10 cellular contexts compared by ENCODE assay signal in the genomic region with DNA sequence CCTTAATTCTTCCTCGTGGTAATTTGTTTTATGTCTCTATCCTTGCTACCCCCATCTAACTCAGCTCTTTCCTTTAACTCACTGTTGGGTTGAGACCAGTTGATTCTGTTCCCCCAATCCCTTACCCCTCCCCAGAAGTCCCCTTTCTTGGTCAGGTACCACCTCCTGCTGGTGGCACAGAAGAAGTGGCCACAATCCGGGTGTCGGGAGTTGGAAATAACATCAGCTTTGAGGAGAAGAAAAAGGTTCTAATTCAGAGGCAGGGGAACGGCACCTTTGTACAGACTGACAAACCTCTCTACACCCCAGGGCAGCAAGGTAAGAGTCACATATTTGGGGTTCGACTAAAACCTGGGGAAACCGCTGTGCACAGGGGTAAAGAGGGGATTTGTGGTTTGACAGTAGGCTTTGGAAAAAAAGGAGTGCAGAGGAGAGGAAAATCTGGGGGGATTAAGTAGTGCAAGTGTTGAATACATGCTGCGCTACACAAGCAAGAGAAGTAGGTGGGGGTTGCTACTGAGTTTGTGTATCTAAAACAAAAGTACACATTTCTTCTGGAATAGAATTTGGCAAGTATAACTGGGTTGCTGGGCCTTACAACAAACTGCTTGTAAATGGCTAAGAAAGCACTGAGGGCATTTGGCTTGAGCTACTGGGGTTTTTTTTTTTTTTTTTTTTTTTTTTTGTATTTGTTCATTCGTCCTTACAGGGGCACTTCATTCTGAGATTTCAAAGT. TPM values are rescaled to one million over a fixed set of nuclear protein-coding genes. Genes with fewer than 3 reads are reported as not detected.
DNase-seq lines count a peak whose midpoint lies in the region; ATAC-seq and TF ChIP-seq lines count a peak whose summit lies in the region.
"Had no signal": no experiment of that assay in that cellular context is flagged by ENCODE, and none has a peak within 500 bp of the region (broad histone marks: within the 10 kb centered on the region; RNA-seq: fewer than 3 reads in every experiment).

No MANE protein-coding gene starts in this region.

- CTCF ChIA-PET in PC-9 (lab: Charles Lee): interaction anchor here (0.6 to 1.5 kb wide), 5 partner anchors 111 to 325 kb away, joined by 3 to 9 read pairs (median 5); no protein-coding TSS in a partner anchor

- H4K20me1 ChIP-seq in PC-9 (ENCODE audit: insufficient read depth): no peaks in the 10 kb centered on the region

- intact Hi-C loops in PC-9 (cut with micrococcal nuclease; ENCODE audit: unreplicated experiment): loop anchor here (1.0 to 10.0 kb wide), 3 partner anchors 91 to 165 kb away; partner anchors contain the start of genes M6PR and PHC1

- H3K4me2 ChIP-seq in PC-9: no peak overlapping the region

- no peaks in the 10 kb centered on the region for H3K9me3 ChIP-seq in PC-9 (ENCODE audit: insufficient read depth, low read depth)

- H3K4me3 ChIP-seq in GM12865 (ENCODE audit: low read depth, low read length) (no peak overlapping the region), PC-9 (no peak overlapping the region), fibroblast of villous mesenchyme (ENCODE audit: low read depth, low read length) (no peak overlapping the region)

- BruUV-seq in PC-9 (replicated peaks; lab: Mats Ljungman, UMichigan): no TSS peak

- no peak overlapping the region for H2AFZ ChIP-seq in PC-9

- ATAC-seq in HG02763 (IDR thresholded peaks at IDR 0.05; ENCODE audit: unreplicated experiment) (no peak), GM21737 (IDR thresholded peaks at IDR 0.05; ENCODE audit: unreplicated experiment) (no peak)

- no peaks in the 10 kb centered on the region for H3K27me3 ChIP-seq in PC-9 (ENCODE audit: insufficient read depth, low read depth)

- no peaks in the 10 kb centered on the region for H3K36me3 ChIP-seq in PC-9 (ENCODE audit: low read depth)

- DNase-seq in GM12865 (ENCODE audit: low read depth): peak; percentile 9
- DNase-seq in PC-9: no peak
- DNase-seq in fibroblast of villous mesenchyme (ENCODE audit: low read depth): peak; percentile 33
- DNase-seq in putamen (ENCODE audit: low spot score): peak; percentile 46
- no peak for DNase-seq in HuH-7.5 (ENCODE audit: low spot score)
- DNase-seq in OCI-M2 (lab: John Stamatoyannopoulos, UW; ENCODE audit: unreplicated experiment): no peak

- POLR2A ChIA-PET in PC-9 (lab: Charles Lee; ENCODE audit: unreplicated experiment): no interaction called here

- H3K79me2 ChIP-seq in PC-9 (ENCODE audit: low read depth): no peaks in the 10 kb centered on the region

- H3K9me2 ChIP-seq in PC-9 (ENCODE audit: insufficient read depth): no peaks in the 10 kb centered on the region

- peak; percentile 20 for TF ChIP-seq CTCF in GM12865 (IDR thresholded peaks at IDR 0.05; ENCODE audit: insufficient read depth, low read depth, low read length, missing control alignments)
- TF ChIP-seq CTCF in PC-9 (conservative IDR thresholded peaks at IDR 0.05): peak; percentile 46; the same call in 1 of the 2 replicates
- TF ChIP-seq CTCF in fibroblast of villous mesenchyme (IDR thresholded peaks at IDR 0.05; ENCODE audit: insufficient read depth, low read depth, low read length): peak; percentile 77

- H3K4me1 ChIP-seq in PC-9 (replicated peaks; ENCODE audit: insufficient read depth): peaks cover 18% of the 10 kb centered on the region

- H3K27ac ChIP-seq in PC-9: no peak overlapping the region

- no peaks in the 10 kb centered on the region; the same call in 1 of the 2 replicates for H3F3A ChIP-seq in PC-9 (ENCODE audit: insufficient read depth, low read depth)

RNA-seq across cellular contexts. Expression of gene A2ML1, which starts 1.3 kb away (rescaled TPM):
- total RNA-seq in PC-9 (2021) (15.2 and 17.3 TPM in 2 replicates), fibroblast of villous mesenchyme (not detected in 2 replicates)
- total RNA-seq: glomerular endothelial cell, HT-29 had no signal

Comparison
In these comparisons a context has a peak if more than half of its experiments do, and no peak if none do; other contexts are left out.
1. DNase-seq: peak in GM12865 (single experiment), fibroblast of villous mesenchyme (single experiment) and putamen (single experiment); none in PC-9 (0 of 2), HuH-7.5 (single experiment) and OCI-M2 (single experiment).
2. CTCF ChIP-seq: peak in every context shown above with its lines; median percentile 77 in fibroblast of villous mesenchyme; 46 in PC-9; 20 in GM12865.
3. RNA of gene A2ML1, which starts 1.3 kb away (total RNA-seq): 15.2 to 17.3 TPM in PC-9; not detected in fibroblast of villous mesenchyme; every median in the first group is over 10 times any median in the second.